1 cellular context compared by ENCODE assay signal in the genomic region with DNA sequence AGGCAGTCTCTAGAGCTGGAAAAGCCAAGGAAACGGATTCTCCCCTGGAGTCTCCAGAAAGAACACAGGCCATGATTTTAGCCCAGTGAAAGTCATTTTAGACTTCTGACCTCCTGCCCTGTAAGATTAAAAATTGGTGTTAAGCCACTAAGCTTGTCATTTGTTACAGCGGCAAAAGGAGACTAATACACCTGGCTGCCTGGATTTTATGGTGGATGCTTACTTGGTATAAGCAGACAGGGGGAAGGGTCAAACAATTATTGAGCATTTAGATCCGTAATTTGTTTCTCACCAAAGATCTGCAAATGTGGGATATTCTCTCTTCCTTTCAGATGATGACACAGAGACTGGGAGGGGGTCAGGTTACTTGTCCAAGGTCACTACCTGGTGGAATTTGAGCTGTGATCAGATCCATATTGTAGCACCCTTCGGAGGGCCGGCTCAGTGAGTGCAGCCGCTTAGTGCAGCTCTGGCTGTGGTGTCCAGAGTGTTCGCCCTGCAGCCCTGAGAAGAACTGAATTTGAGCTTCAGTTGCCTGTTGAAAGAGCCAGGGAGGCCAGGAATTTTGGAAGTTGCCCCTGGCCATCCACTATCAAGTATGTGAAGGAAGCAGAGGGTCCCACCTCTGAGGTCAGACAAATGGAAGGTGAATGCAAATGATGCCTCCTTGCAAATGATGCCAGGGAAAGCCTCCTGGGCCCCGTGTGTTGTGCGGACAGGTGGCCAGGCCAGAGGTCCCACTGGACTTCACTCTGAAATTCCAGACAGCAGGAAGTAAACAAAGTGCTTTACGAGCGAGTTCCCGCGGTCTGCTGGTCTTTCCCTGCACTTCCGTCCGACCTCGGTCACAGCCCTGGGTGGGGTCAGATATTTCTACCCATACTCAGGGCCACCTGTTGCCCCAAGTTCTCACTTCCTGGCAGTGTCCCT.
TF ChIP-seq lines count a peak whose summit lies in the region.

No MANE protein-coding gene starts in this region.

TF ChIP-seq in HepG2, 621 proteins besides CTCF, POLR2A, EP300 and RAD21 (continued from another document and continues in another):
- TF ChIP-seq, protein P1, sequence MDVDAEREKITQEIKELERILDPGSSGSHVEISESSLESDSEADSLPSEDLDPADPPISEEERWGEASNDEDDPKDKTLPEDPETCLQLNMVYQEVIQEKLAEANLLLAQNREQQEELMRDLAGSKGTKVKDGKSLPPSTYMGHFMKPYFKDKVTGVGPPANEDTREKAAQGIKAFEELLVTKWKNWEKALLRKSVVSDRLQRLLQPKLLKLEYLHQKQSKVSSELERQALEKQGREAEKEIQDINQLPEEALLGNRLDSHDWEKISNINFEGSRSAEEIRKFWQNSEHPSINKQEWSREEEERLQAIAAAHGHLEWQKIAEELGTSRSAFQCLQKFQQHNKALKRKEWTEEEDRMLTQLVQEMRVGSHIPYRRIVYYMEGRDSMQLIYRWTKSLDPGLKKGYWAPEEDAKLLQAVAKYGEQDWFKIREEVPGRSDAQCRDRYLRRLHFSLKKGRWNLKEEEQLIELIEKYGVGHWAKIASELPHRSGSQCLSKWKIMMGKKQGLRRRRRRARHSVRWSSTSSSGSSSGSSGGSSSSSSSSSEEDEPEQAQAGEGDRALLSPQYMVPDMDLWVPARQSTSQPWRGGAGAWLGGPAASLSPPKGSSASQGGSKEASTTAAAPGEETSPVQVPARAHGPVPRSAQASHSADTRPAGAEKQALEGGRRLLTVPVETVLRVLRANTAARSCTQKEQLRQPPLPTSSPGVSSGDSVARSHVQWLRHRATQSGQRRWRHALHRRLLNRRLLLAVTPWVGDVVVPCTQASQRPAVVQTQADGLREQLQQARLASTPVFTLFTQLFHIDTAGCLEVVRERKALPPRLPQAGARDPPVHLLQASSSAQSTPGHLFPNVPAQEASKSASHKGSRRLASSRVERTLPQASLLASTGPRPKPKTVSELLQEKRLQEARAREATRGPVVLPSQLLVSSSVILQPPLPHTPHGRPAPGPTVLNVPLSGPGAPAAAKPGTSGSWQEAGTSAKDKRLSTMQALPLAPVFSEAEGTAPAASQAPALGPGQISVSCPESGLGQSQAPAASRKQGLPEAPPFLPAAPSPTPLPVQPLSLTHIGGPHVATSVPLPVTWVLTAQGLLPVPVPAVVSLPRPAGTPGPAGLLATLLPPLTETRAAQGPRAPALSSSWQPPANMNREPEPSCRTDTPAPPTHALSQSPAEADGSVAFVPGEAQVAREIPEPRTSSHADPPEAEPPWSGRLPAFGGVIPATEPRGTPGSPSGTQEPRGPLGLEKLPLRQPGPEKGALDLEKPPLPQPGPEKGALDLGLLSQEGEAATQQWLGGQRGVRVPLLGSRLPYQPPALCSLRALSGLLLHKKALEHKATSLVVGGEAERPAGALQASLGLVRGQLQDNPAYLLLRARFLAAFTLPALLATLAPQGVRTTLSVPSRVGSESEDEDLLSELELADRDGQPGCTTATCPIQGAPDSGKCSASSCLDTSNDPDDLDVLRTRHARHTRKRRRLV (CRISPR knock-in tag; IDR thresholded peaks at IDR 0.05): no peak
- TF ChIP-seq ZNF879 (CRISPR knock-in tag; IDR thresholded peaks at IDR 0.05): no peak
- TF ChIP-seq ZNF432 (CRISPR knock-in tag; IDR thresholded peaks at IDR 0.05; ENCODE audit: borderline replicate concordance): no peak
- no peak for TF ChIP-seq ZNF235 (CRISPR knock-in tag; IDR thresholded peaks at IDR 0.05; ENCODE audit: borderline replicate concordance)
- no peak for TF ChIP-seq TCF7L2 (IDR thresholded peaks at IDR 0.05; ENCODE audit: low read depth, low read length)
- TF ChIP-seq MIXL1 (CRISPR knock-in tag; IDR thresholded peaks at IDR 0.05): no peak
- no peak for TF ChIP-seq SATB2 (CRISPR knock-in tag; IDR thresholded peaks at IDR 0.05)
- TF ChIP-seq MAZ (IDR thresholded peaks at IDR 0.05; ENCODE audit: borderline replicate concordance, low read depth, low read length): no peak
- TF ChIP-seq MAZ (CRISPR knock-in tag; IDR thresholded peaks at IDR 0.05; ENCODE audit: low read depth): peak; percentile 43; the same call in 1 of the 2 replicates
- TF ChIP-seq, protein P2, sequence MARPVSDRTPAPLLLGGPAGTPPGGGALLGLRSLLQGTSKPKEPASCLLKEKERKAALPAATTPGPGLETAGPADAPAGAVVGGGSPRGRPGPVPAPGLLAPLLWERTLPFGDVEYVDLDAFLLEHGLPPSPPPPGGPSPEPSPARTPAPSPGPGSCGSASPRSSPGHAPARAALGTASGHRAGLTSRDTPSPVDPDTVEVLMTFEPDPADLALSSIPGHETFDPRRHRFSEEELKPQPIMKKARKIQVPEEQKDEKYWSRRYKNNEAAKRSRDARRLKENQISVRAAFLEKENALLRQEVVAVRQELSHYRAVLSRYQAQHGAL (CRISPR knock-in tag; IDR thresholded peaks at IDR 0.05; ENCODE audit: not compliant biosample characterization): no peak
- TF ChIP-seq, protein P3, sequence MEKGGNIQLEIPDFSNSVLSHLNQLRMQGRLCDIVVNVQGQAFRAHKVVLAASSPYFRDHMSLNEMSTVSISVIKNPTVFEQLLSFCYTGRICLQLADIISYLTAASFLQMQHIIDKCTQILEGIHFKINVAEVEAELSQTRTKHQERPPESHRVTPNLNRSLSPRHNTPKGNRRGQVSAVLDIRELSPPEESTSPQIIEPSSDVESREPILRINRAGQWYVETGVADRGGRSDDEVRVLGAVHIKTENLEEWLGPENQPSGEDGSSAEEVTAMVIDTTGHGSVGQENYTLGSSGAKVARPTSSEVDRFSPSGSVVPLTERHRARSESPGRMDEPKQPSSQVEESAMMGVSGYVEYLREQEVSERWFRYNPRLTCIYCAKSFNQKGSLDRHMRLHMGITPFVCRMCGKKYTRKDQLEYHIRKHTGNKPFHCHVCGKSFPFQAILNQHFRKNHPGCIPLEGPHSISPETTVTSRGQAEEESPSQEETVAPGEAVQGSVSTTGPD (CRISPR knock-in tag; IDR thresholded peaks at IDR 0.05): no peak
- TF ChIP-seq ARID2 (CRISPR knock-in tag; IDR thresholded peaks at IDR 0.05; ENCODE audit: borderline replicate concordance): no peak
- TF ChIP-seq, protein P4, sequence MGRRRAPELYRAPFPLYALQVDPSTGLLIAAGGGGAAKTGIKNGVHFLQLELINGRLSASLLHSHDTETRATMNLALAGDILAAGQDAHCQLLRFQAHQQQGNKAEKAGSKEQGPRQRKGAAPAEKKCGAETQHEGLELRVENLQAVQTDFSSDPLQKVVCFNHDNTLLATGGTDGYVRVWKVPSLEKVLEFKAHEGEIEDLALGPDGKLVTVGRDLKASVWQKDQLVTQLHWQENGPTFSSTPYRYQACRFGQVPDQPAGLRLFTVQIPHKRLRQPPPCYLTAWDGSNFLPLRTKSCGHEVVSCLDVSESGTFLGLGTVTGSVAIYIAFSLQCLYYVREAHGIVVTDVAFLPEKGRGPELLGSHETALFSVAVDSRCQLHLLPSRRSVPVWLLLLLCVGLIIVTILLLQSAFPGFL (CRISPR knock-in tag; IDR thresholded peaks at IDR 0.05): no peak
- TF ChIP-seq, protein P5, sequence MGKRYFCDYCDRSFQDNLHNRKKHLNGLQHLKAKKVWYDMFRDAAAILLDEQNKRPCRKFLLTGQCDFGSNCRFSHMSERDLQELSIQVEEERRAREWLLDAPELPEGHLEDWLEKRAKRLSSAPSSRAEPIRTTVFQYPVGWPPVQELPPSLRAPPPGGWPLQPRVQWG (CRISPR knock-in tag; IDR thresholded peaks at IDR 0.05; ENCODE audit: borderline replicate concordance, low read depth): no peak
- peak in 1 of 2 experiments; percentile 53; a peak in 1 of 4 replicates for TF ChIP-seq NR2F1 (CRISPR knock-in tag; IDR thresholded peaks at IDR 0.05)
- TF ChIP-seq ZBTB1 (CRISPR knock-in tag; IDR thresholded peaks at IDR 0.05; ENCODE audit: borderline replicate concordance): no peak
- TF ChIP-seq, protein P6, sequence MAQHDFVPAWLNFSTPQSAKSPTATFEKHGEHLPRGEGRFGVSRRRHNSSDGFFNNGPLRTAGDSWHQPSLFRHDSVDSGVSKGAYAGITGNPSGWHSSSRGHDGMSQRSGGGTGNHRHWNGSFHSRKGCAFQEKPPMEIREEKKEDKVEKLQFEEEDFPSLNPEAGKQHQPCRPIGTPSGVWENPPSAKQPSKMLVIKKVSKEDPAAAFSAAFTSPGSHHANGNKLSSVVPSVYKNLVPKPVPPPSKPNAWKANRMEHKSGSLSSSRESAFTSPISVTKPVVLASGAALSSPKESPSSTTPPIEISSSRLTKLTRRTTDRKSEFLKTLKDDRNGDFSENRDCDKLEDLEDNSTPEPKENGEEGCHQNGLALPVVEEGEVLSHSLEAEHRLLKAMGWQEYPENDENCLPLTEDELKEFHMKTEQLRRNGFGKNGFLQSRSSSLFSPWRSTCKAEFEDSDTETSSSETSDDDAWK (CRISPR knock-in tag; IDR thresholded peaks at IDR 0.05): no peak
- TF ChIP-seq, protein P7, sequence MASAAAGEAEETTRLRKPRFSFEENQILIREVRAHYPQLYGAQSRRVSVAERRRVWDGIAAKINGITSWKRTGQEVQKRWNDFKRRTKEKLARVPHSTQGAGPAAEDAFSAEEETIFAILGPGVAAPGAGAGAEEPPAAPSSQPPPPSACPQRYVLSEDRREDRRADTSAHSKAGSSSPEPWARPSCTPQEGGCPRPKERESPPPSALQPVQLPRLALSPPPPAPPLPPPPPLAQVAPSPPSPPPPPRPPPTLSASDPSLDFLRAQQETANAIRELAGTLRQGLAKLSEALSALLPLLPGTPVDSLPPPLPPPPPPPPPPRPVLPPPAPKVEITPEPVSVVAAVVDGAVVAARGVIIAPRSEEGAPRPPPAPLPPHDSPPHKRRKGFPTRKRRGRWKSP (CRISPR knock-in tag; IDR thresholded peaks at IDR 0.05): no peak
- no peak; the same call in 1 of the 2 replicates for TF ChIP-seq SAFB2 (CRISPR knock-in tag; IDR thresholded peaks at IDR 0.05; ENCODE audit: borderline replicate concordance, low read depth)
- no peak for TF ChIP-seq KDM1A (CRISPR knock-in tag; IDR thresholded peaks at IDR 0.05)
- TF ChIP-seq, protein P8, sequence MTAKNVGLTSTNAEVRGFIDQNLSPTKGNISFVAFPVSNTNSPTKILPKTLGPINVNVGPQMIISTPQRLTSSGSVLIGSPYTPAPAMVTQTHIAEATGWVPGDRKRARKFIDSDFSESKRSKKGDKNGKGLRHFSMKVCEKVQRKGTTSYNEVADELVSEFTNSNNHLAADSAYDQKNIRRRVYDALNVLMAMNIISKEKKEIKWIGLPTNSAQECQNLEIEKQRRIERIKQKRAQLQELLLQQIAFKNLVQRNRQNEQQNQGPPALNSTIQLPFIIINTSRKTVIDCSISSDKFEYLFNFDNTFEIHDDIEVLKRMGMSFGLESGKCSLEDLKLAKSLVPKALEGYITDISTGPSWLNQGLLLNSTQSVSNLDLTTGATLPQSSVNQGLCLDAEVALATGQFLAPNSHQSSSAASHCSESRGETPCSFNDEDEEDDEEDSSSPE (CRISPR knock-in tag; IDR thresholded peaks at IDR 0.05): no peak
- TF ChIP-seq, protein P9, sequence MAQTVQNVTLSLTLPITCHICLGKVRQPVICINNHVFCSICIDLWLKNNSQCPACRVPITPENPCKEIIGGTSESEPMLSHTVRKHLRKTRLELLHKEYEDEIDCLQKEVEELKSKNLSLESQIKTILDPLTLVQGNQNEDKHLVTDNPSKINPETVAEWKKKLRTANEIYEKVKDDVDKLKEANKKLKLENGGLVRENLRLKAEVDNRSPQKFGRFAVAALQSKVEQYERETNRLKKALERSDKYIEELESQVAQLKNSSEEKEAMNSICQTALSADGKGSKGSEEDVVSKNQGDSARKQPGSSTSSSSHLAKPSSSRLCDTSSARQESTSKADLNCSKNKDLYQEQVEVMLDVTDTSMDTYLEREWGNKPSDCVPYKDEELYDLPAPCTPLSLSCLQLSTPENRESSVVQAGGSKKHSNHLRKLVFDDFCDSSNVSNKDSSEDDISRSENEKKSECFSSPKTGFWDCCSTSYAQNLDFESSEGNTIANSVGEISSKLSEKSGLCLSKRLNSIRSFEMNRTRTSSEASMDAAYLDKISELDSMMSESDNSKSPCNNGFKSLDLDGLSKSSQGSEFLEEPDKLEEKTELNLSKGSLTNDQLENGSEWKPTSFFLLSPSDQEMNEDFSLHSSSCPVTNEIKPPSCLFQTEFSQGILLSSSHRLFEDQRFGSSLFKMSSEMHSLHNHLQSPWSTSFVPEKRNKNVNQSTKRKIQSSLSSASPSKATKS (CRISPR knock-in tag; IDR thresholded peaks at IDR 0.05): no peak
- TF ChIP-seq, protein P10, sequence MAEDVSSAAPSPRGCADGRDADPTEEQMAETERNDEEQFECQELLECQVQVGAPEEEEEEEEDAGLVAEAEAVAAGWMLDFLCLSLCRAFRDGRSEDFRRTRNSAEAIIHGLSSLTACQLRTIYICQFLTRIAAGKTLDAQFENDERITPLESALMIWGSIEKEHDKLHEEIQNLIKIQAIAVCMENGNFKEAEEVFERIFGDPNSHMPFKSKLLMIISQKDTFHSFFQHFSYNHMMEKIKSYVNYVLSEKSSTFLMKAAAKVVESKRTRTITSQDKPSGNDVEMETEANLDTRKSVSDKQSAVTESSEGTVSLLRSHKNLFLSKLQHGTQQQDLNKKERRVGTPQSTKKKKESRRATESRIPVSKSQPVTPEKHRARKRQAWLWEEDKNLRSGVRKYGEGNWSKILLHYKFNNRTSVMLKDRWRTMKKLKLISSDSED (CRISPR knock-in tag; IDR thresholded peaks at IDR 0.05): no peak
- TF ChIP-seq U2AF1 (optimal IDR thresholded peaks at IDR 0.05; ENCODE audit: low read depth, low read length): no peak
- TF ChIP-seq SOX5 (CRISPR knock-in tag; IDR thresholded peaks at IDR 0.05; ENCODE audit: borderline replicate concordance): peak; percentile 79
- TF ChIP-seq, protein P11, sequence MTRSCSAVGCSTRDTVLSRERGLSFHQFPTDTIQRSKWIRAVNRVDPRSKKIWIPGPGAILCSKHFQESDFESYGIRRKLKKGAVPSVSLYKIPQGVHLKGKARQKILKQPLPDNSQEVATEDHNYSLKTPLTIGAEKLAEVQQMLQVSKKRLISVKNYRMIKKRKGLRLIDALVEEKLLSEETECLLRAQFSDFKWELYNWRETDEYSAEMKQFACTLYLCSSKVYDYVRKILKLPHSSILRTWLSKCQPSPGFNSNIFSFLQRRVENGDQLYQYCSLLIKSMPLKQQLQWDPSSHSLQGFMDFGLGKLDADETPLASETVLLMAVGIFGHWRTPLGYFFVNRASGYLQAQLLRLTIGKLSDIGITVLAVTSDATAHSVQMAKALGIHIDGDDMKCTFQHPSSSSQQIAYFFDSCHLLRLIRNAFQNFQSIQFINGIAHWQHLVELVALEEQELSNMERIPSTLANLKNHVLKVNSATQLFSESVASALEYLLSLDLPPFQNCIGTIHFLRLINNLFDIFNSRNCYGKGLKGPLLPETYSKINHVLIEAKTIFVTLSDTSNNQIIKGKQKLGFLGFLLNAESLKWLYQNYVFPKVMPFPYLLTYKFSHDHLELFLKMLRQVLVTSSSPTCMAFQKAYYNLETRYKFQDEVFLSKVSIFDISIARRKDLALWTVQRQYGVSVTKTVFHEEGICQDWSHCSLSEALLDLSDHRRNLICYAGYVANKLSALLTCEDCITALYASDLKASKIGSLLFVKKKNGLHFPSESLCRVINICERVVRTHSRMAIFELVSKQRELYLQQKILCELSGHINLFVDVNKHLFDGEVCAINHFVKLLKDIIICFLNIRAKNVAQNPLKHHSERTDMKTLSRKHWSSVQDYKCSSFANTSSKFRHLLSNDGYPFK (CRISPR knock-in tag; IDR thresholded peaks at IDR 0.05; ENCODE audit: borderline replicate concordance): peak; percentile 96
- TF ChIP-seq ZFYVE20 (CRISPR knock-in tag; IDR thresholded peaks at IDR 0.05; ENCODE audit: borderline replicate concordance, low read depth): no peak
- TF ChIP-seq, protein P12, sequence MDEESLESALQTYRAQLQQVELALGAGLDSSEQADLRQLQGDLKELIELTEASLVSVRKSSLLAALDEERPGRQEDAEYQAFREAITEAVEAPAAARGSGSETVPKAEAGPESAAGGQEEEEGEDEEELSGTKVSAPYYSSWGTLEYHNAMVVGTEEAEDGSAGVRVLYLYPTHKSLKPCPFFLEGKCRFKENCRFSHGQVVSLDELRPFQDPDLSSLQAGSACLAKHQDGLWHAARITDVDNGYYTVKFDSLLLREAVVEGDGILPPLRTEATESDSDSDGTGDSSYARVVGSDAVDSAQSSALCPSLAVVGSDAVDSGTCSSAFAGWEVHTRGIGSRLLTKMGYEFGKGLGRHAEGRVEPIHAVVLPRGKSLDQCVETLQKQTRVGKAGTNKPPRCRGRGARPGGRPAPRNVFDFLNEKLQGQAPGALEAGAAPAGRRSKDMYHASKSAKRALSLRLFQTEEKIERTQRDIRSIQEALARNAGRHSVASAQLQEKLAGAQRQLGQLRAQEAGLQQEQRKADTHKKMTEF (CRISPR knock-in tag; IDR thresholded peaks at IDR 0.05): peak; percentile 76
- no peak for TF ChIP-seq NPAS2 (CRISPR knock-in tag; IDR thresholded peaks at IDR 0.05; ENCODE audit: borderline replicate concordance)
